19 cellular contexts compared by ENCODE assay signal in the genomic region with DNA sequence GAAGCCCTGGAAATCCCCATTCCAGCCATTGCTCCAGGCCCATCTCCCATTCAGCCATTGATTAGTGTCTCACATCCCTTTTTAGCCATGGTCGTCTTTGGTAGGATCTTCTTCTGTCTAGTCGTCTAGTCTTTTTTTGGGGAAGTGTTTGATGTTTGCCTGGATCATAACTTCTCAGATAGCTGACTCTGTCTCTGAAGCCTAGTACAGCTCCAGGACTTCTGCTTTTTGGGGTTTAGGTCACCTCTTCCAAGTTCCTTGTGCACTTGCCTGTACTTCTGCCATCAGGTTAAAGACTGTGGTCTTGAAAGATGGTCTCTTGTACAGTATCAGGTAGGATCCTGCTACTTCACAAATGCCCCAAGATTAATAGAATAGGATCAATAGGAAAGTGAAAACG.
"Had no signal": no experiment of that assay in that cellular context is flagged by ENCODE, and none has a peak within 500 bp of the region (broad histone marks: within the 10 kb centered on the region; RNA-seq: fewer than 3 reads in every experiment).

No MANE protein-coding gene starts in this region.

- H3K27me3 Mint-ChIP-seq: natural killer cell treated with Interleukin-12 subunit alpha and Interleukin-12 subunit beta and Interleukin-15 and Interleukin-18, amount 100 ng/mL, for 72 hours had no signal

- FAIRE-seq: keratinocyte, small intestine had no signal

- H3K4me1 Mint-ChIP-seq: immature natural killer cell had no signal

- H3K27ac Mint-ChIP-seq: immature natural killer cell; natural killer cell treated with Interleukin-12 subunit alpha and Interleukin-12 subunit beta and Interleukin-15 and Interleukin-18, amount 100 ng/mL, for 72 hours; neural progenitor cell had no signal

- H3K36me3 Mint-ChIP-seq: immature natural killer cell; natural killer cell treated with Interleukin-12 subunit alpha and Interleukin-12 subunit beta and Interleukin-15 and Interleukin-18, amount 100 ng/mL, for 72 hours; neural progenitor cell had no signal

- H3K9me3 Mint-ChIP-seq: natural killer cell treated with Interleukin-12 subunit alpha and Interleukin-12 subunit beta and Interleukin-15 and Interleukin-18, amount 100 ng/mL, for 72 hours; neural progenitor cell had no signal

- ATAC-seq: foreskin keratinocyte; left cardiac atrium; lower lobe of right lung; natural killer cell treated with Interleukin-12 subunit alpha and Interleukin-12 subunit beta and Interleukin-15 and Interleukin-18, amount 100 ng/mL, for 72 hours had no signal

- H3K4me3 Mint-ChIP-seq: immature natural killer cell; natural killer cell treated with Interleukin-12 subunit alpha and Interleukin-12 subunit beta and Interleukin-15 and Interleukin-18, amount 100 ng/mL, for 72 hours; neural progenitor cell had no signal

- DNase-seq: dermis blood vessel endothelial cell; foreskin keratinocyte; immature natural killer cell; left cardiac atrium; left ventricle myocardium inferior; lower lobe of right lung; mesenchymal stem cell; midbrain; nucleus accumbens; ovary; small intestine; stimulated activated CD4-positive, alpha-beta T cell treated with anti-CD3 and anti-CD28 coated beads, Interleukin-12 subunit alpha, Interleukin-12 subunit beta, amount 100 ng/mL, for 4 hours; stimulated activated naive CD4-positive, alpha-beta T cell; stomach; substantia nigra; transverse colon had no signal
